Comparison of ENCODE assay signal across 2 cellular contexts in genomic region chr3:4504340-4505261, GRCh38.
TF ChIP-seq lines count a peak whose summit lies in the region.

No MANE protein-coding gene starts in this region.

TF ChIP-seq in HEK293, 187 proteins besides CTCF, POLR2A, EP300 and RAD21 (continued from another document and continues in another):
- no peak for TF ChIP-seq ZNF280D (tag by site-specific recombination; IDR thresholded peaks at IDR 0.05)
- no peak for TF ChIP-seq ZNF549 (tag by site-specific recombination; IDR thresholded peaks at IDR 0.05)
- TF ChIP-seq KLF10 (tag by site-specific recombination; IDR thresholded peaks at IDR 0.05), result peak; percentile 32; the same call in 1 of the 2 replicates
- peak; percentile 81 for TF ChIP-seq WT1 (tag by site-specific recombination; IDR thresholded peaks at IDR 0.05)
- TF ChIP-seq PATZ1 (tag by site-specific recombination; IDR thresholded peaks at IDR 0.05), result peak; percentile 37; the same call in 1 of the 2 replicates
- no peak for TF ChIP-seq ZNF121 (tag by site-specific recombination; IDR thresholded peaks at IDR 0.05)
- TF ChIP-seq ZNF324 (tag by site-specific recombination; IDR thresholded peaks at IDR 0.05), result no peak
- TF ChIP-seq HOXA7 (CRISPR knock-in tag; IDR thresholded peaks at IDR 0.05; ENCODE audit: borderline replicate concordance), result no peak
- no peak for TF ChIP-seq ZNF266 (tag by site-specific recombination; IDR thresholded peaks at IDR 0.05; ENCODE audit: low read depth)
- no peak for TF ChIP-seq ZNF510 (tag by site-specific recombination; IDR thresholded peaks at IDR 0.05; ENCODE audit: insufficient replicate concordance)
- peak; percentile 70 for TF ChIP-seq PRDM10 (tag by site-specific recombination; IDR thresholded peaks at IDR 0.05)
- TF ChIP-seq ZXDB (tag by site-specific recombination; IDR thresholded peaks at IDR 0.05), result peak; percentile 23; the same call in 1 of the 2 replicates
- peak; percentile 68; the same call in 1 of the 2 replicates for TF ChIP-seq ZNF660 (tag by site-specific recombination; IDR thresholded peaks at IDR 0.05)
- TF ChIP-seq HOXD13 (CRISPR knock-in tag; IDR thresholded peaks at IDR 0.05; ENCODE audit: borderline replicate concordance), result no peak
- TF ChIP-seq ZEB2 (tag by site-specific recombination; IDR thresholded peaks at IDR 0.05), result no peak

TF ChIP-seq in SK-N-SH, 30 proteins besides CTCF, POLR2A, EP300 and RAD21 (continued from another document):
- no peak for TF ChIP-seq SMC3 (IDR thresholded peaks at IDR 0.05; ENCODE audit: low read depth, low read length)
- no peak for TF ChIP-seq RXRA (IDR thresholded peaks at IDR 0.05; ENCODE audit: borderline replicate concordance, low read depth)
- no peak for TF ChIP-seq GABPA (IDR thresholded peaks at IDR 0.05; ENCODE audit: low read depth)
- no peak for TF ChIP-seq USF1 (IDR thresholded peaks at IDR 0.05; ENCODE audit: borderline replicate concordance, low read depth)
- no peak for TF ChIP-seq SIN3A (IDR thresholded peaks at IDR 0.05; ENCODE audit: borderline replicate concordance, low read depth, low read length)
- peak; percentile 85 for TF ChIP-seq FOXJ3 (CRISPR knock-in tag; IDR thresholded peaks at IDR 0.05)
- peak; percentile 47 for TF ChIP-seq TCF12 (IDR thresholded peaks at IDR 0.05)
- TF ChIP-seq NFIC (IDR thresholded peaks at IDR 0.05; ENCODE audit: borderline replicate concordance), result peak; percentile 81
- TF ChIP-seq RCOR1 (IDR thresholded peaks at IDR 0.05; ENCODE audit: low read length), result peak; percentile 83; the same call in 1 of the 2 replicates
- no peak for TF ChIP-seq REST (IDR thresholded peaks at IDR 0.05; ENCODE audit: low read depth, low read length)
- TF ChIP-seq USF2 (IDR thresholded peaks at IDR 0.05; ENCODE audit: borderline replicate concordance, low read depth, low read length), result no peak
- no peak for TF ChIP-seq YY1 (IDR thresholded peaks at IDR 0.05; ENCODE audit: low read depth)
